ENCODE assay signal across 8 cellular contexts in the genomic region with DNA sequence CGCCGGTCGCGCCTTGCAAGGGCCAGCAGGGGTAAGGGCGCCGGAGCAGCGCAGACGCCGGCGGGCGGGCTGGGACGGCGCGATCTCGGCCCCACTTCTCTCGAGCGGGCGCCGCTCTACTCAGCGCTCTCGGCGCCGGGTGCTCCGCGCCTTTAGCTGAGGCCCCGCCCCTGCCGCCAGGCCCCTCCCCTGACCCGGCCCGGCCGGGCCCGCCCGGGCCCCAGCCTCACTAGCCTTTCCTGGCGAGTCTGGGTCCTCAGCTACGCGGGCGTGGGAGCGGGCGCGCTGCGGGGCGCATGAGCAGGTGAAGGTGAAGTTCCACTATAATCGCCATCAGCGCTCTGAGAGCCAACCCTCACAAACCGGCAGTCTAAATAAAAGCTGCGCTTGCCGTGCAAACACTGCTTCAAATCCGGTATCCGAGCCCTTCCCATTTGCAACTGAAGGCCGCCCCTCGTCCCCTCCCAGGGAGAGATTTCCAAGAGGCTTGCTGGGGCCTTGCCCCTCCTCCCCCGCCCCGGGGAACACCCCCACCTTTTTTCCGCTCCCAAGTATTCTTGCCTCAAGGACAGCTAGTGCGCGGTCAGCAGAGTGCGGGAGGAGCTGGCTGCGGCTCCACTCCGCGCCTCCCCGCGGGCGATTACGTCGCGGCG. TPM values are rescaled to one million over a fixed set of nuclear protein-coding genes. Genes with fewer than 3 reads are reported as not detected.
DNase-seq lines count a peak whose midpoint lies in the region; FAIRE-seq and TF ChIP-seq lines count a peak whose summit lies in the region.

A gene with protein sequence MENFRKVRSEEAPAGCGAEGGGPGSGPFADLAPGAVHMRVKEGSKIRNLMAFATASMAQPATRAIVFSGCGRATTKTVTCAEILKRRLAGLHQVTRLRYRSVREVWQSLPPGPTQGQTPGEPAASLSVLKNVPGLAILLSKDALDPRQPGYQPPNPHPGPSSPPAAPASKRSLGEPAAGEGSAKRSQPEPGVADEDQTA (minus strand): TSS at position 125 of the 653 bp plus-strand sequence. CDS start 189 bp downstream, outside the sequence.

- TF ChIP-seq POLR2A in H54 (IDR thresholded peaks at IDR 0.05; ENCODE audit: low read depth, low read length): no peak

- no peak for FAIRE-seq in small intestine (lab: Jason Lieb, UNC)
- no peak for FAIRE-seq in H54 (lab: Jason Lieb, UNC)

- H3K27ac ChIP-seq in caudate nucleus (ENCODE audit: low read depth, low read length): no peak within 1 kb of the TSS
- peak within 1 kb of the TSS; percentile 81 to 85 for H3K27ac ChIP-seq in small intestine (ENCODE audit: low read depth in 1 of 2, low read length in 1 of 2)

- peak within 1 kb of the TSS; percentile 61; the same call in 1 of the 2 replicates for H3K4me3 ChIP-seq in GM08714 (ENCODE audit: low read length)
- peak within 1 kb of the TSS; percentile 59 for H3K4me3 ChIP-seq in HFF-Myc (replicated peaks; ENCODE audit: low read depth, low read length)
- peak within 1 kb of the TSS; percentile 50 for H3K4me3 ChIP-seq in WI38 (ENCODE audit: low read depth, low read length)
- peak within 1 kb of the TSS; percentile 34 to 71 for H3K4me3 ChIP-seq in small intestine (ENCODE audit: low read depth in 1 of 2, low read length in 2 of 2)

- H3K4me1 ChIP-seq in small intestine (ENCODE audit: control insufficient read depth in 2 of 2, insufficient read depth in 1 of 2, low read depth in 1 of 2, low read length in 1 of 2): peaks cover 0 to 2% of the 10 kb centered on the region in 2 donors

- no peaks in the 10 kb centered on the region for H3K9me3 ChIP-seq in small intestine (ENCODE audit: control insufficient read depth, low read depth)

- no peak for DNase-seq in HFF-Myc (ENCODE audit: extremely low read depth, low read depth)
- peak; percentile 25 for DNase-seq in NCI-H1105 (lab: John Stamatoyannopoulos, UW)
- DNase-seq in caudate nucleus (lab: John Stamatoyannopoulos, UW): peak in 46 of 61 donors; percentile 7 to 62 (median 32)
- DNase-seq in inferior parietal cortex (ENCODE audit: extremely low spot score): peak; percentile 40
- peak; percentile 83 for DNase-seq in small intestine
- no peak for DNase-seq in H54 (ENCODE audit: insufficient read length, low spot score)

- no peaks in the 10 kb centered on the region for H3K27me3 ChIP-seq in small intestine (ENCODE audit: control insufficient read depth in 2 of 2, insufficient read depth in 2 of 2, low read length in 2 of 2)

- 0 to 1% (median 1%) methylated on average over 55 to 66 of the region's 66 CpGs for WGBS in small intestine, 3 donors

- no peaks in the 10 kb centered on the region for H3K36me3 ChIP-seq in small intestine (ENCODE audit: control insufficient read depth in 2 of 2, insufficient read depth in 2 of 2, low read length in 2 of 2)

- TF ChIP-seq CTCF in HFF-Myc (IDR thresholded peaks at IDR 0.05; ENCODE audit: low read depth, low read length, missing control alignments) (no peak), WI38 (IDR thresholded peaks at IDR 0.05; ENCODE audit: low read depth, low read length) (no peak)

RNA-seq across cellular contexts. Expression of the gene that starts here (rescaled TPM):
- 10 to 100 TPM; 14.1 to 22.2 (median 15.7) TPM for polyA plus RNA-seq in small intestine

Comparison
In these comparisons a context has a peak if more than half of its experiments do, and no peak if none do; other contexts are left out.
1. DNase-seq: peak in NCI-H1105 (single experiment), caudate nucleus (46 of 61), inferior parietal cortex (single experiment) and small intestine (single experiment); none in HFF-Myc (single experiment) and H54 (single experiment).
2. Peak in every context shown above with its lines, with median percentiles within 50 percentile points of each other: H3K4me3 ChIP-seq.